Comparison of ENCODE assay signal across 1 cellular context in genomic region chr20:955111-955510, GRCh38.
TF ChIP-seq lines count a peak whose summit lies in the region.

No MANE protein-coding gene starts in this region.

TF ChIP-seq in HepG2, 621 proteins besides CTCF, POLR2A, EP300 and RAD21:
- TF ChIP-seq SATB2 (CRISPR knock-in tag; IDR thresholded peaks at IDR 0.05) = no peak
- TF ChIP-seq SRY (CRISPR knock-in tag; IDR thresholded peaks at IDR 0.05) = no peak
- TF ChIP-seq ZNF772 (CRISPR knock-in tag; IDR thresholded peaks at IDR 0.05) = no peak
